In genomic region chr2:86297382-86298147, GRCh38 we compare ENCODE assay signal across 8 cellular contexts. TPM values are rescaled to one million over a fixed set of nuclear protein-coding genes. Genes with fewer than 3 reads are reported as not detected.
DNase-seq lines count a peak whose midpoint lies in the region; ATAC-seq and TF ChIP-seq lines count a peak whose summit lies in the region.

No MANE protein-coding gene starts in this region.

- H3K4me3 ChIP-seq in SK-N-SH (ENCODE audit: low read depth in 2 of 2, low read length in 1 of 2) (no peak overlapping the region), heart left ventricle (no peak overlapping the region), transverse colon (no peak overlapping the region), body of pancreas (no peak overlapping the region)

- TF ChIP-seq POLR2A in heart left ventricle (IDR thresholded peaks at IDR 0.05) (no peak), transverse colon (IDR thresholded peaks at IDR 0.05) (no peak), body of pancreas (IDR thresholded peaks at IDR 0.05) (no peak)

- peak; percentile 47 for ATAC-seq in activated naive CD8-positive, alpha-beta T cell treated with anti-CD3 and anti-CD28 coated beads, Interleukin-2, amount 10 ng/mL, durations not matched to agents 7 days and 5 days (ENCODE audit: low read depth)
- ATAC-seq in heart left ventricle (peak; percentile 43 to 77 (median 54)), body of pancreas (no peak)

- peak; percentile 9; the same call in 1 of the 2 replicates for TF ChIP-seq CTCF in SK-N-SH (IDR thresholded peaks at IDR 0.05)
- TF ChIP-seq CTCF in heart left ventricle (IDR thresholded peaks at IDR 0.05), result peak in 6 of 12 donors; percentile 18 to 39 (median 25)
- TF ChIP-seq CTCF in transverse colon (IDR thresholded peaks at IDR 0.05), result peak in 2 of 5 experiments; percentile 12 to 31
- peak in 2 of 7 experiments; percentile 17 for TF ChIP-seq CTCF in body of pancreas (IDR thresholded peaks at IDR 0.05)

- POLR2A ChIA-PET in activated naive CD8-positive, alpha-beta T cell treated with anti-CD3 and anti-CD28 coated beads, Interleukin-2, amount 10 ng/mL, durations not matched to agents 7 days and 5 days (lab: Charles Lee), result no interaction called here
- POLR2A ChIA-PET in SK-N-SH (lab: Yijun Ruan, JAX), result no interaction called here

- TF ChIP-seq EP300 in SK-N-SH (IDR thresholded peaks at IDR 0.05; ENCODE audit: borderline replicate concordance in 1 of 2, low read depth in 1 of 2, low read length in 1 of 2) (no peak), transverse colon (IDR thresholded peaks at IDR 0.05; ENCODE audit: low read depth) (no peak)

- in situ Hi-C loops in transverse colon (cut with MboI; ENCODE audit: low pct_ligation_motif_present in 1 of 4, low pct_unique_long_range_greater_than_20kb in 1 of 4, low sequenced_read_pairs in 3 of 4), result no loop called here

- no peaks in the 10 kb centered on the region for H3K9me2 ChIP-seq in SK-N-SH

- H3K9ac ChIP-seq in SK-N-SH, result no peak overlapping the region

- no peaks in the 10 kb centered on the region for H3F3A ChIP-seq in SK-N-SH (replicated peaks; ENCODE audit: insufficient read depth)

- no peaks in the 10 kb centered on the region for H3K4me1 Mint-ChIP-seq in activated naive CD8-positive, alpha-beta T cell treated with anti-CD3 and anti-CD28 coated beads, Interleukin-2, amount 10 ng/mL, durations not matched to agents 7 days and 5 days
- H3K4me1 Mint-ChIP-seq in activated naive CD8-positive, alpha-beta T cell treated with anti-CD3 and anti-CD28 coated beads for 36 hours, result no peaks in the 10 kb centered on the region

- DNase-seq in activated naive CD8-positive, alpha-beta T cell treated with anti-CD3 and anti-CD28 coated beads, Interleukin-2, amount 10 ng/mL, durations not matched to agents 7 days and 5 days, result no peak
- DNase-seq in activated naive CD8-positive, alpha-beta T cell treated with anti-CD3 and anti-CD28 coated beads for 36 hours, result no peak
- DNase-seq in SK-N-SH, result no peak
- DNase-seq in heart left ventricle, result no peak
- no peak for DNase-seq in transverse colon
- no peak for DNase-seq in body of pancreas
- DNase-seq in NCI-H226, result no peak
- no peak for DNase-seq in LoVo (ENCODE audit: low spot score)

- no peaks in the 10 kb centered on the region for H3K36me3 Mint-ChIP-seq in activated naive CD8-positive, alpha-beta T cell treated with anti-CD3 and anti-CD28 coated beads, Interleukin-2, amount 10 ng/mL, durations not matched to agents 7 days and 5 days
- no peaks in the 10 kb centered on the region for H3K36me3 Mint-ChIP-seq in activated naive CD8-positive, alpha-beta T cell treated with anti-CD3 and anti-CD28 coated beads for 36 hours

- H3K27ac ChIP-seq in SK-N-SH (ENCODE audit: low read depth in 2 of 2, low read length in 1 of 2), result no peak overlapping the region
- peak overlapping the region in 7 of 12 donors; percentile 9 to 76 (median 44) for H3K27ac ChIP-seq in heart left ventricle
- H3K27ac ChIP-seq in transverse colon, result peak overlapping the region; percentile 30 to 69 (median 57)
- H3K27ac ChIP-seq in body of pancreas, result no peak overlapping the region

- no peak overlapping the region for H3K4me2 ChIP-seq in SK-N-SH

- H2AFZ ChIP-seq in SK-N-SH (ENCODE audit: low read depth), result no peak overlapping the region

- no peaks in the 10 kb centered on the region for H3K36me3 ChIP-seq in SK-N-SH (replicated peaks in 1 of 2; ENCODE audit: control insufficient read depth in 1 of 2, insufficient read depth in 2 of 2, low read length in 1 of 2)
- no peaks in the 10 kb centered on the region for H3K36me3 ChIP-seq in heart left ventricle
- H3K36me3 ChIP-seq in transverse colon, result no peaks in the 10 kb centered on the region
- H3K36me3 ChIP-seq in body of pancreas (replicated peaks in 1 of 2; ENCODE audit: insufficient read depth in 1 of 2, low read depth in 2 of 2), result no peaks in the 10 kb centered on the region

- no peaks in the 10 kb centered on the region for H4K20me1 ChIP-seq in SK-N-SH (ENCODE audit: insufficient read depth)

- peaks cover 0 to 7% of the 10 kb centered on the region in 2 experiments; a peak in 2 of 4 replicates for H3K4me1 ChIP-seq in SK-N-SH (ENCODE audit: control insufficient read depth in 1 of 2, insufficient read depth in 2 of 2, low read depth in 1 of 2, low read length in 1 of 2)
- H3K4me1 ChIP-seq in heart left ventricle, result peaks cover 0 to 66% (median 39%) of the 10 kb centered on the region in 12 donors
- H3K4me1 ChIP-seq in transverse colon, result peaks cover 18 to 54% (median 28%) of the 10 kb centered on the region in 4 donors
- peaks cover 8% of the 10 kb centered on the region for H3K4me1 ChIP-seq in body of pancreas

- no peaks in the 10 kb centered on the region for H3K79me2 ChIP-seq in SK-N-SH (ENCODE audit: insufficient read depth)

- H3K9me3 ChIP-seq in SK-N-SH (no peaks in the 10 kb centered on the region), heart left ventricle (no peaks in the 10 kb centered on the region), transverse colon (no peaks in the 10 kb centered on the region), body of pancreas (no peaks in the 10 kb centered on the region)

- H3K4me3 Mint-ChIP-seq in activated naive CD8-positive, alpha-beta T cell treated with anti-CD3 and anti-CD28 coated beads, Interleukin-2, amount 10 ng/mL, durations not matched to agents 7 days and 5 days, result no peak overlapping the region
- H3K4me3 Mint-ChIP-seq in activated naive CD8-positive, alpha-beta T cell treated with anti-CD3 and anti-CD28 coated beads for 36 hours, result no peak overlapping the region

- no peak overlapping the region for H3K27ac Mint-ChIP-seq in activated naive CD8-positive, alpha-beta T cell treated with anti-CD3 and anti-CD28 coated beads, Interleukin-2, amount 10 ng/mL, durations not matched to agents 7 days and 5 days
- H3K27ac Mint-ChIP-seq in activated naive CD8-positive, alpha-beta T cell treated with anti-CD3 and anti-CD28 coated beads for 36 hours, result no peak overlapping the region

- H3K27me3 Mint-ChIP-seq in activated naive CD8-positive, alpha-beta T cell treated with anti-CD3 and anti-CD28 coated beads, Interleukin-2, amount 10 ng/mL, durations not matched to agents 7 days and 5 days, result peaks cover 28% of the 10 kb centered on the region
- H3K27me3 Mint-ChIP-seq in activated naive CD8-positive, alpha-beta T cell treated with anti-CD3 and anti-CD28 coated beads for 36 hours, result peaks cover 12% of the 10 kb centered on the region

- H3K27me3 ChIP-seq in SK-N-SH (ENCODE audit: insufficient read depth), result no peaks in the 10 kb centered on the region
- no peaks in the 10 kb centered on the region for H3K27me3 ChIP-seq in heart left ventricle
- no peaks in the 10 kb centered on the region for H3K27me3 ChIP-seq in transverse colon
- H3K27me3 ChIP-seq in body of pancreas, result no peaks in the 10 kb centered on the region

- intact Hi-C loops in heart left ventricle (cut with DNase I) (loop anchor here in 7 of 10 donors (2.0 to 5.0 kb wide), 6 partner anchors 39 to 77 kb away; partner anchors contain the start of gene REEP1 (in 1 of the 7)), transverse colon (cut with DNase I; ENCODE audit: low total_unique reads) (no loop called here), body of pancreas (cut with DNase I) (no loop called here)

- CTCF ChIA-PET in SK-N-SH (lab: Yijun Ruan, JAX), result interaction anchor here (0.9 to 1.1 kb wide), 3 partner anchors 11 to 76 kb away, joined by 3 read pairs; partner anchors contain the start of gene REEP1

- TF ChIP-seq RAD21 in SK-N-SH (IDR thresholded peaks at IDR 0.05; ENCODE audit: low read length), result peak; percentile 40

- 45% methylated on average over 5 of the region's 5 CpGs for WGBS in SK-N-SH (ENCODE audit: low lambda C conversion rate)
- 58 to 65% (median 60%) methylated on average over 5 of the region's 5 CpGs for WGBS in heart left ventricle, 4 donors
- WGBS in transverse colon (ENCODE audit: low coverage in 1 of 2), 2 donors, result 76% methylated on average over 5 of the region's 5 CpGs; no CpG with 5 or more reads in 1 of the 2 donors
- 76 to 82% methylated on average over 5 of the region's 5 CpGs for WGBS in body of pancreas, 2 donors

- H3K9me3 Mint-ChIP-seq in activated naive CD8-positive, alpha-beta T cell treated with anti-CD3 and anti-CD28 coated beads, Interleukin-2, amount 10 ng/mL, durations not matched to agents 7 days and 5 days, result no peaks in the 10 kb centered on the region
- H3K9me3 Mint-ChIP-seq in activated naive CD8-positive, alpha-beta T cell treated with anti-CD3 and anti-CD28 coated beads for 36 hours, result no peaks in the 10 kb centered on the region

TF ChIP-seq in SK-N-SH, 30 proteins besides CTCF, POLR2A, EP300 and RAD21:
- TF ChIP-seq PBX3 (IDR thresholded peaks at IDR 0.05), result no peak
- TF ChIP-seq GABPA (IDR thresholded peaks at IDR 0.05; ENCODE audit: low read depth), result no peak
- no peak for TF ChIP-seq FOSL2 (IDR thresholded peaks at IDR 0.05; ENCODE audit: borderline replicate concordance, low read depth)

RNA-seq across cellular contexts. Expression of gene REEP1, which starts 39.9 kb away (rescaled TPM):
- total RNA-seq in activated naive CD8-positive, alpha-beta T cell treated with anti-CD3 and anti-CD28 coated beads, Interleukin-2, amount 10 ng/mL, durations not matched to agents 7 days and 5 days, result under 1 TPM in 1 of 2 experiments, not detected in 1; 0.11 TPM
- total RNA-seq in activated naive CD8-positive, alpha-beta T cell treated with anti-CD3 and anti-CD28 coated beads for 36 hours, result under 1 TPM; 0.20 to 0.25 TPM
- 0.13 TPM in 2 replicates for polyA plus RNA-seq in SK-N-SH (2012; rRNA removed)
- polyA plus RNA-seq in SK-N-SH (2012; cell fraction: cytosol; rRNA removed), result 0.10 and 0.17 TPM in 2 replicates
- 0.11 TPM in 1 of 2 replicates, not detected in the other for polyA plus RNA-seq in SK-N-SH (2012; cell fraction: nucleus; rRNA removed)
- 10 to 100 TPM; 16.0 to 43.4 (median 27.6) TPM for total RNA-seq in heart left ventricle
- polyA plus RNA-seq in heart left ventricle, result 10 to 100 TPM; 13.6 to 36.1 TPM
- 100 to 1,000 TPM in 1 of 4 donors, 10 to 100 TPM in 3; 14.1 to 196 (median 32.3) TPM for total RNA-seq in transverse colon
- total RNA-seq in body of pancreas, result 1 to 10 TPM; 4.0 to 5.4 TPM

Comparison
In these comparisons a context has a peak if more than half of its experiments do, and no peak if none do; other contexts are left out.
1. H3K27ac ChIP-seq: peak in heart left ventricle (7 of 12) and transverse colon (4 of 4); none in SK-N-SH (0 of 2) and body of pancreas (0 of 4).
2. intact Hi-C loops: an anchor here in heart left ventricle (2.0 to 5.0 kb wide); none called in transverse colon and body of pancreas.